Comparison of ENCODE assay signal across 8 cellular contexts in the genomic region with DNA sequence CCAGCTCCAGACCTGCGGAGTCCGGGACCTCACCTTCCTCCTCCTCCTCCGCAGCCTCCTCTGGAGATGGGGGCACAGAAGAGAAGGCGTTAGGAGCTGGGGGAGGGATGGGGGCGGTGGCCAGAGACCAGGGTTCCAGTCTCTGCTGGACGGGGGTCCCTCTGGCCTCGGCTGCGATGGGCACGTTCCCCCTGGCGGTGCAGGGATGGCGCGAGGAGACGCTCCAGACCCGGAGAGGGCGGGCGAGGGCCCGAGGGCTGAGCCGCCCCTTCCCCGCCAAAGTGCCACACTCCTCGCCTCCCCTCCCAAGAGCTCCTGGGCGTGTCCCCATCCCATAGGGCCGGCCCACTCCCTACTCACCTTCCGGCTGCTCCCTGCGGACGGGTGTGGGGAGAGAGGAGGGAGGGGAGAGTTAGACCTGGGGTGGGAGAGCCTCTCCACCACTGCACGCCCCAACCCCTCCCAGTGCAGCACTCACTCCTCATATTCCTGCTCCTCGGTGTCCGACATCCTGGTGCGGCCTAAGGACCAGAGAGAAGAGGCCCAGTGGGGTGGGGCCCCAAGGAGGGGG. TPM values are rescaled to one million over a fixed set of nuclear protein-coding genes. Genes with fewer than 3 reads are reported as not detected.
A peak's percentile ranks its signal among the peaks of the same experiment; 100 is the strongest.
DNase-seq lines count a peak whose midpoint lies in the region; ATAC-seq and TF ChIP-seq lines count a peak whose summit lies in the region.

No MANE protein-coding gene starts in this region.

- H3K4me3 ChIP-seq in AG04450 (ENCODE audit: low read depth, low read length) (0 out of 2 replicates have a peak overlapping the region, but pooled peaks have one; percentile 7), HL-60 (replicated peaks; ENCODE audit: insufficient read depth, low read length) (peak overlapping the region; percentile 42), PC-3 (ENCODE audit: low read length) (peak overlapping the region; percentile 76), iPS-15b (ENCODE audit: low read depth, low read length) (peak overlapping the region; percentile 68)

- peaks cover 0 to 4% of the 10 kb centered on the region in 2 donors for H3K9me3 Mint-ChIP-seq in effector memory CD8-positive, alpha-beta T cell

- peaks cover 2% of the 10 kb centered on the region; the same call in 1 of the 2 replicates for H3K9me3 ChIP-seq in AG04450 (ENCODE audit: control insufficient read depth, insufficient read depth, low read length)
- no peaks in the 10 kb centered on the region for H3K9me3 ChIP-seq in PC-3 (ENCODE audit: low read length)
- H3K9me3 ChIP-seq in iPS-15b (ENCODE audit: control insufficient read depth, insufficient read depth, low read length): no peaks in the 10 kb centered on the region

- DNase-seq in AG04450 (ENCODE audit: low read depth, low spot score): no peak
- DNase-seq in HL-60 (ENCODE audit: low read depth in 1 of 2, low spot score in 1 of 2): no peak
- DNase-seq in PC-3: peak; percentile 84
- no peak for DNase-seq in amygdala (lab: John Stamatoyannopoulos, UW)
- no peak for DNase-seq in effector memory CD8-positive, alpha-beta T cell
- DNase-seq in GM20000 (ENCODE audit: low spot score): no peak

- no peaks in the 10 kb centered on the region for H3F3A ChIP-seq in PC-3 (ENCODE audit: low read length, unreplicated experiment)

- H3K36me3 ChIP-seq in PC-3 (ENCODE audit: low read depth, low read length) (no peaks in the 10 kb centered on the region), iPS-15b (ENCODE audit: control insufficient read depth, insufficient read depth, low read length) (peaks cover 7% of the 10 kb centered on the region)

- 0 out of 2 replicates have a peak, but pooled peaks cover 3% of the 10 kb centered on the region for H3K79me2 ChIP-seq in PC-3 (ENCODE audit: low read length)

- H4K20me1 ChIP-seq in PC-3 (ENCODE audit: low read length): no peaks in the 10 kb centered on the region

- H3K27me3 Mint-ChIP-seq in effector memory CD8-positive, alpha-beta T cell: peaks cover 56 to 81% of the 10 kb centered on the region in 2 donors

- H2AFZ ChIP-seq in PC-3 (ENCODE audit: low read length): peak overlapping the region; percentile 96

- POLR2A ChIA-PET in AG04450 (lab: Yijun Ruan, JAX): interaction anchor here (1.5 kb wide), 1 partner anchor 29 kb away, joined by 4 read pairs; a partner anchor contains a TSS
- POLR2A ChIA-PET in PC-3 (lab: Charles Lee; ENCODE audit: unreplicated experiment): interaction anchor here (0.6 to 0.7 kb wide), 2 partner anchors 12 to 107 kb away, joined by 3 to 5 read pairs; no protein-coding TSS in a partner anchor

- peaks cover 2% of the 10 kb centered on the region for H3K36me3 Mint-ChIP-seq in effector memory CD8-positive, alpha-beta T cell (ENCODE audit: insufficient read depth)

- H3K4me1 Mint-ChIP-seq in effector memory CD8-positive, alpha-beta T cell (ENCODE audit: low read depth in 2 of 2): peaks cover 8 to 10% of the 10 kb centered on the region in 2 donors

- H3K9ac ChIP-seq in PC-3 (ENCODE audit: low read length) (peak overlapping the region; percentile 51), iPS-15b (ENCODE audit: low read depth, low read length) (no peak overlapping the region)

- no peak overlapping the region for H3K27ac Mint-ChIP-seq in effector memory CD8-positive, alpha-beta T cell

- peak; percentile 94 for ATAC-seq in PC-3
- no peak for ATAC-seq in GM19324 (IDR thresholded peaks at IDR 0.05; ENCODE audit: low FRiP score, unreplicated experiment)
- ATAC-seq in effector memory CD8-positive, alpha-beta T cell (replicated peaks): no peak

- intact Hi-C loops in PC-3 (cut with micrococcal nuclease): loop anchor here (1.0 kb wide), 1 partner anchor 14 kb away; no protein-coding TSS in a partner anchor

- H3K9me2 ChIP-seq in PC-3 (replicated peaks; ENCODE audit: low read length): no peaks in the 10 kb centered on the region

- TF ChIP-seq CTCF in AG04450 (IDR thresholded peaks at IDR 0.05; ENCODE audit: low read depth, low read length): no peak
- no peak for TF ChIP-seq CTCF in HL-60 (IDR thresholded peaks at IDR 0.05; ENCODE audit: insufficient read depth, low read length)
- no peak for TF ChIP-seq CTCF in PC-3 (conservative IDR thresholded peaks at IDR 0.05; ENCODE audit: low read depth, low read length)
- no peak for TF ChIP-seq CTCF in GM20000 (IDR thresholded peaks at IDR 0.05; ENCODE audit: extremely low read depth, missing control alignments)

- BruUV-seq in PC-3 (replicated peaks; lab: Mats Ljungman, UMichigan): no TSS peak

- CTCF ChIA-PET in AG04450 (lab: Charles Lee): interaction anchor here (0.7 to 1.8 kb wide), 4 partner anchors 13 to 358 kb away, joined by 3 to 6 read pairs (median 4); no protein-coding TSS in a partner anchor
- CTCF ChIA-PET in PC-3 (lab: Charles Lee): interaction anchor here (0.5 to 2.1 kb wide), 11 partner anchors 10 to 681 kb away, joined by 3 to 25 read pairs (median 5); a partner anchor contains a TSS

- H3K27ac ChIP-seq in AG04450 (ENCODE audit: low read depth, low read length): no peak overlapping the region
- H3K27ac ChIP-seq in HL-60 (replicated peaks): no peak overlapping the region
- H3K27ac ChIP-seq in PC-3 (ENCODE audit: low read length): peak overlapping the region; percentile 33

- H3K4me3 Mint-ChIP-seq in effector memory CD8-positive, alpha-beta T cell: no peak overlapping the region

- H3K4me1 ChIP-seq in PC-3 (ENCODE audit: insufficient read depth, low read length) (peaks cover 6% of the 10 kb centered on the region; the same call in 1 of the 2 replicates), iPS-15b (ENCODE audit: control insufficient read depth, insufficient read depth, low read length) (peaks cover 18% of the 10 kb centered on the region)

- H3K4me2 ChIP-seq in PC-3 (ENCODE audit: low read length): peak overlapping the region; percentile 94

- H3K27me3 ChIP-seq in AG04450 (ENCODE audit: control insufficient read depth, insufficient read depth, low read length): peaks cover 42% of the 10 kb centered on the region
- H3K27me3 ChIP-seq in HL-60 (ENCODE audit: insufficient read depth, poor library complexity, severe bottlenecking): peaks cover 17% of the 10 kb centered on the region
- no peaks in the 10 kb centered on the region for H3K27me3 ChIP-seq in PC-3 (ENCODE audit: low read length)
- no peaks in the 10 kb centered on the region for H3K27me3 ChIP-seq in iPS-15b (ENCODE audit: control insufficient read depth, insufficient read depth, low read length)

RNA-seq across cellular contexts. Expression of a gene that starts 2.3 kb away (rescaled TPM):
- 2.8 and 3.3 TPM in 2 replicates for polyA plus RNA-seq in AG04450 (2011; rRNA removed)
- 0.87 and 0.92 TPM in 2 replicates for polyA minus RNA-seq in AG04450 (2011; rRNA and poly(A)+ RNA removed)
- 266 and 317 TPM in 2 replicates for total RNA-seq in PC-3 (2014; rRNA removed)

RNA-seq across cellular contexts. Expression of a gene that starts 10.8 kb away (rescaled TPM):
- polyA plus RNA-seq in AG04450 (2011; rRNA removed): 0.20 and 0.21 TPM in 2 replicates
- polyA minus RNA-seq in AG04450 (2011; rRNA and poly(A)+ RNA removed): 0.61 TPM in 1 of 2 replicates, not detected in the other
- total RNA-seq in PC-3 (2014; rRNA removed): 32.4 and 40.1 TPM in 2 replicates

RNA-seq across cellular contexts. Expression of a gene that starts 19.7 kb away (rescaled TPM):
- 0.21 TPM in 1 of 2 replicates, not detected in the other for polyA plus RNA-seq in AG04450 (2011; rRNA removed)
- polyA minus RNA-seq in AG04450 (2011; rRNA and poly(A)+ RNA removed): 0.32 TPM in 1 of 2 replicates, not detected in the other
- total RNA-seq in PC-3 (2014; rRNA removed): 30.0 and 45.7 TPM in 2 replicates

RNA-seq across cellular contexts. Expression of a gene that starts 29.3 kb away (rescaled TPM):
- 24.2 and 30.0 TPM in 2 replicates for polyA plus RNA-seq in AG04450 (2011; rRNA removed)
- 20.9 and 28.2 TPM in 2 replicates for polyA minus RNA-seq in AG04450 (2011; rRNA and poly(A)+ RNA removed)
- total RNA-seq in PC-3 (2014; rRNA removed): 136 and 180 TPM in 2 replicates

RNA-seq across cellular contexts. Expression of a gene that starts 33.4 kb away (rescaled TPM):
- polyA plus RNA-seq in AG04450 (2011; rRNA removed): 0.06 and 0.15 TPM in 2 replicates
- 0.41 TPM in 1 of 2 replicates, not detected in the other for polyA minus RNA-seq in AG04450 (2011; rRNA and poly(A)+ RNA removed)
- 0.40 and 2.5 TPM in 2 replicates for total RNA-seq in PC-3 (2014; rRNA removed)

Comparison
In these comparisons a context has a peak if more than half of its experiments do, and no peak if none do; other contexts are left out.
1. H3K4me3 ChIP-seq: peak in every context shown above with its lines; median percentile 76 in PC-3; 68 in iPS-15b; 42 in HL-60; 7 in AG04450.